In the genomic region with DNA sequence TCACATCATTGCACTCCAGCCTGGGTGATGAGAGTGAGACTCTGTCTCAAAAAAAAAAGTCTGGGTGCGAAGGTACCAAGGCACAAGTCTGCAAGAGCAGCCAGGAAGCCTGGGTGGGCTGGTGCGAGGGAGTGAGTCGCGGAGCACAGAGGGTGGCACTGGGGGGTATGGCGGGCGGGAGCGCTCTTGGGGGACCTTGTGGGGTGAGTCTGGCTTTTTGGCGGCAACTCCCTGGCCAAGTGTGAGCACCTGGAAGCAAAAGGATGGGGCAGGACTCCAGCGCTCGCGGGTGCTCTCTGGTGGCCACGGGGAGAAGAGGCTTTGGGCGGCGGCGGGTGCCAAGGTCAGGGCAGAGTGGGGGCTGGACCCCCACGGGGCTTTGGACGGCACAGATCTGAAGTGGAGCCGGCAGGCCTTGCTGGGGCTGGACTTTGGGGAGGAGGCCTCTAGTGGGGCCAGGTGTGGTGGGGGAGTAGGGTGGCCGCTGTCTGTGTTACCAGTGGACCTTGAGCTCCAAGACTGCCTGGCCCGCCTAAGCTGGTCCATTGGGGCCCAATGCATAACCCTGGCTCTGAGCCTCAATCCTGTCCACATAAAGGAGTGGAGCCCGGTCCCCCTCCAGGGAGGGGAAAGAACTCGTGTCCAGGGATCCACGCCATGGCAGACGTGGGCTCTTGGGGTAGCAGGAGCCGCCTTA, we compare ENCODE assay signal across 7 cellular contexts. TPM values are rescaled to one million over a fixed set of nuclear protein-coding genes. Genes with fewer than 3 reads are reported as not detected.
DNase-seq lines count a peak whose midpoint lies in the region; ATAC-seq and TF ChIP-seq lines count a peak whose summit lies in the region.

No MANE protein-coding gene starts in this region.

- no peaks in the 10 kb centered on the region for H3K27me3 Mint-ChIP-seq in activated CD8-positive, alpha-beta T cell treated with anti-CD3 and anti-CD28 coated beads, Interleukin-2, amount 10 ng/mL, durations not matched to agents 7 days and 5 days (ENCODE audit: low read depth)
- peaks cover 20% of the 10 kb centered on the region for H3K27me3 Mint-ChIP-seq in endothelial cell (ENCODE audit: unreplicated experiment)

- no peaks in the 10 kb centered on the region for H3K9me3 ChIP-seq in osteoblast (ENCODE audit: low read depth, low read length)

- no peak overlapping the region for H3K27ac ChIP-seq in osteoblast (ENCODE audit: low read depth, low read length)

- H4K20me1 ChIP-seq in osteoblast (ENCODE audit: insufficient read depth, low read length) = peaks cover 7% of the 10 kb centered on the region

- H3K4me1 Mint-ChIP-seq in activated CD8-positive, alpha-beta T cell treated with anti-CD3 and anti-CD28 coated beads, Interleukin-2, amount 10 ng/mL, durations not matched to agents 7 days and 5 days (ENCODE audit: low read depth) = peaks cover 68% of the 10 kb centered on the region
- H3K4me1 Mint-ChIP-seq in endothelial cell (ENCODE audit: unreplicated experiment) = peaks cover 3% of the 10 kb centered on the region

- POLR2A ChIA-PET in activated CD8-positive, alpha-beta T cell treated with anti-CD3 and anti-CD28 coated beads, Interleukin-2, amount 10 ng/mL, durations not matched to agents 7 days and 5 days (lab: Charles Lee) = interaction anchor here (0.5 to 9.8 kb wide), 3 partner anchors 9 to 868 kb away, joined by 3 to 92 read pairs (median 14); a partner anchor contains a TSS

- H3K79me2 ChIP-seq in osteoblast (ENCODE audit: insufficient read depth, low read length) = peaks cover 23% of the 10 kb centered on the region

- H3K9me3 Mint-ChIP-seq in activated CD8-positive, alpha-beta T cell treated with anti-CD3 and anti-CD28 coated beads, Interleukin-2, amount 10 ng/mL, durations not matched to agents 7 days and 5 days (ENCODE audit: insufficient read depth) = no peaks in the 10 kb centered on the region
- no peaks in the 10 kb centered on the region for H3K9me3 Mint-ChIP-seq in endothelial cell (ENCODE audit: unreplicated experiment)

- H3K36me3 Mint-ChIP-seq in activated CD8-positive, alpha-beta T cell treated with anti-CD3 and anti-CD28 coated beads, Interleukin-2, amount 10 ng/mL, durations not matched to agents 7 days and 5 days (ENCODE audit: low read depth) = peaks cover 71% of the 10 kb centered on the region
- peaks cover 40% of the 10 kb centered on the region for H3K36me3 Mint-ChIP-seq in endothelial cell (ENCODE audit: low read depth, unreplicated experiment)

- ATAC-seq in activated CD8-positive, alpha-beta T cell treated with anti-CD3 and anti-CD28 coated beads, Interleukin-2, amount 10 ng/mL, durations not matched to agents 7 days and 5 days = peak; percentile 37
- no peak for ATAC-seq in HG03354 (IDR thresholded peaks at IDR 0.05; ENCODE audit: poor library complexity, severe bottlenecking, unreplicated experiment)

- no peaks in the 10 kb centered on the region for H3K27me3 ChIP-seq in osteoblast (ENCODE audit: insufficient read depth, low read length)

- H3K4me2 ChIP-seq in osteoblast (ENCODE audit: insufficient read depth, low read length) = no peak overlapping the region

- CTCF ChIA-PET in activated CD8-positive, alpha-beta T cell treated with anti-CD3 and anti-CD28 coated beads, Interleukin-2, amount 10 ng/mL, durations not matched to agents 7 days and 5 days (lab: Charles Lee) = interaction anchor here (0.7 to 11.3 kb wide), 14 partner anchors 10 to 182 kb away, joined by 3 to 135 read pairs (median 4); a partner anchor contains a TSS

- H3K36me3 ChIP-seq in osteoblast (ENCODE audit: insufficient read depth, low read length) = peaks cover 69% of the 10 kb centered on the region

- H3K27ac Mint-ChIP-seq in activated CD8-positive, alpha-beta T cell treated with anti-CD3 and anti-CD28 coated beads, Interleukin-2, amount 10 ng/mL, durations not matched to agents 7 days and 5 days = peak overlapping the region; percentile 95
- H3K27ac Mint-ChIP-seq in endothelial cell (ENCODE audit: unreplicated experiment) = no peak overlapping the region

- no peaks in the 10 kb centered on the region for H3K4me1 ChIP-seq in osteoblast (ENCODE audit: insufficient read depth, low read length)

- H3K4me3 Mint-ChIP-seq in activated CD8-positive, alpha-beta T cell treated with anti-CD3 and anti-CD28 coated beads, Interleukin-2, amount 10 ng/mL, durations not matched to agents 7 days and 5 days = peak overlapping the region; percentile 61
- H3K4me3 Mint-ChIP-seq in endothelial cell (ENCODE audit: unreplicated experiment) = peak overlapping the region; percentile 59

- H3K4me3 ChIP-seq in GM12875 (ENCODE audit: low read depth, low read length) (peak overlapping the region; percentile 47), osteoblast (ENCODE audit: insufficient read depth, low read length) (no peak overlapping the region)

- TF ChIP-seq CTCF in GM12875 (IDR thresholded peaks at IDR 0.05; ENCODE audit: borderline replicate concordance, insufficient read depth, low read depth, low read length) = peak; percentile 92
- peak; percentile 23 for TF ChIP-seq CTCF in endothelial cell (IDR thresholded peaks at IDR 0.05; ENCODE audit: unreplicated experiment)
- TF ChIP-seq CTCF in osteoblast (IDR thresholded peaks at IDR 0.05; ENCODE audit: extremely low read depth, low read depth, low read length) = peak; percentile 53

- H2AFZ ChIP-seq in osteoblast (ENCODE audit: low read length) = no peak overlapping the region

- DNase-seq in NCI-H146 treated with DMSO at 0.1 percent for 48 hours (lab: John Stamatoyannopoulos, UW; ENCODE audit: unreplicated experiment) = peak; percentile 1
- DNase-seq in activated CD8-positive, alpha-beta T cell treated with anti-CD3 and anti-CD28 coated beads, Interleukin-2, amount 10 ng/mL, durations not matched to agents 7 days and 5 days = peak; percentile 77
- peak; percentile 65 for DNase-seq in endothelial cell (ENCODE audit: low spot score)
- peak; percentile 94 for DNase-seq in osteoblast (ENCODE audit: insufficient read length, low spot score, missing footprints)
- no peak for DNase-seq in ureter (ENCODE audit: low spot score)

RNA-seq across cellular contexts. Expression of a gene that starts 1.6 kb away (rescaled TPM):
- total RNA-seq in activated CD8-positive, alpha-beta T cell treated with anti-CD3 and anti-CD28 coated beads, Interleukin-2, amount 10 ng/mL, durations not matched to agents 7 days and 5 days = 10 to 100 TPM; 50.4 to 53.6 TPM
- 16.3 TPM for total RNA-seq in endothelial cell (ENCODE audit: unreplicated experiment)
- 2.1 and 2.2 TPM in 2 replicates for total RNA-seq in osteoblast
- total RNA-seq in ureter = 25.6 TPM

RNA-seq across cellular contexts. Expression of a gene that starts 6.7 kb away (rescaled TPM):
- total RNA-seq in activated CD8-positive, alpha-beta T cell treated with anti-CD3 and anti-CD28 coated beads, Interleukin-2, amount 10 ng/mL, durations not matched to agents 7 days and 5 days = 100 to 1,000 TPM; 229 to 241 TPM
- total RNA-seq in endothelial cell (ENCODE audit: unreplicated experiment) = 286 TPM
- 226 and 252 TPM in 2 replicates for total RNA-seq in osteoblast
- 238 TPM for total RNA-seq in ureter

RNA-seq across cellular contexts. Expression of a gene that starts 6.9 kb away (rescaled TPM):
- total RNA-seq in activated CD8-positive, alpha-beta T cell treated with anti-CD3 and anti-CD28 coated beads, Interleukin-2, amount 10 ng/mL, durations not matched to agents 7 days and 5 days = 100 to 1,000 TPM; 107 to 121 TPM
- 39.6 TPM for total RNA-seq in endothelial cell (ENCODE audit: unreplicated experiment)
- total RNA-seq in osteoblast = 19.2 and 20.9 TPM in 2 replicates
- 78.6 TPM for total RNA-seq in ureter

RNA-seq across cellular contexts. Expression of a gene that starts 10.6 kb away (rescaled TPM):
- 1 to 10 TPM; 3.7 to 3.9 TPM for total RNA-seq in activated CD8-positive, alpha-beta T cell treated with anti-CD3 and anti-CD28 coated beads, Interleukin-2, amount 10 ng/mL, durations not matched to agents 7 days and 5 days
- total RNA-seq in endothelial cell (ENCODE audit: unreplicated experiment) (0.36 TPM), osteoblast (not detected in 2 replicates), ureter (0.81 TPM)

RNA-seq across cellular contexts. Expression of a gene that starts 26.9 kb away (rescaled TPM):
- 10 to 100 TPM; 81.2 to 89.5 TPM for total RNA-seq in activated CD8-positive, alpha-beta T cell treated with anti-CD3 and anti-CD28 coated beads, Interleukin-2, amount 10 ng/mL, durations not matched to agents 7 days and 5 days
- 9.2 TPM for total RNA-seq in endothelial cell (ENCODE audit: unreplicated experiment)
- total RNA-seq in osteoblast = 20.6 and 22.4 TPM in 2 replicates
- 44.6 TPM for total RNA-seq in ureter

Comparison
In these comparisons a context has a peak if more than half of its experiments do, and no peak if none do; other contexts are left out.
1. CTCF ChIP-seq: peak in every context shown above with its lines; median percentile 92 in GM12875; 53 in osteoblast; 23 in endothelial cell.